ENCODE assay signal across 9 cellular contexts in genomic region chr3:138186803-138187295, GRCh38. TPM values are rescaled to one million over a fixed set of nuclear protein-coding genes. Genes with fewer than 3 reads are reported as not detected.
DNase-seq lines count a peak whose midpoint lies in the region; ATAC-seq and TF ChIP-seq lines count a peak whose summit lies in the region.
"Had no signal": no experiment of that assay in that cellular context is flagged by ENCODE, and none has a peak within 500 bp of the region (broad histone marks: within the 10 kb centered on the region; RNA-seq: fewer than 3 reads in every experiment).

No MANE protein-coding gene starts in this region.

- H3K9me3 Mint-ChIP-seq in Caco-2 (ENCODE audit: unreplicated experiment) (no peaks in the 10 kb centered on the region), osteocyte (ENCODE audit: unreplicated experiment) (no peaks in the 10 kb centered on the region)

- peak overlapping the region; percentile 95 for H3K4me3 Mint-ChIP-seq in Caco-2 (ENCODE audit: unreplicated experiment)
- peak overlapping the region; percentile 97 for H3K4me3 Mint-ChIP-seq in osteocyte (ENCODE audit: unreplicated experiment)

- H3K27me3 ChIP-seq in Caco-2 (replicated peaks; ENCODE audit: control insufficient read depth, insufficient read depth, low read length) (no peaks in the 10 kb centered on the region), Panc1 (ENCODE audit: control insufficient read depth, insufficient read depth, low read length) (no peaks in the 10 kb centered on the region; the same call in 1 of the 2 replicates), thoracic aorta (replicated peaks; ENCODE audit: insufficient read depth) (no peaks in the 10 kb centered on the region)

- CTCF ChIA-PET in Caco-2 (lab: Charles Lee) (no interaction called here), Panc1 (lab: Charles Lee) (no interaction called here)

- H3K27ac ChIP-seq in Panc1 (ENCODE audit: low read length) (peak overlapping the region; percentile 91), thoracic aorta (peak overlapping the region; percentile 94 to 99)

- H3K9me3 ChIP-seq in Caco-2 = no peaks in the 10 kb centered on the region
- no peaks in the 10 kb centered on the region for H3K9me3 ChIP-seq in Panc1 (ENCODE audit: control insufficient read depth, insufficient read depth, low read depth, low read length)
- no peaks in the 10 kb centered on the region for H3K9me3 ChIP-seq in thoracic aorta

- H3K27me3 Mint-ChIP-seq in Caco-2 (ENCODE audit: insufficient read depth, unreplicated experiment) = peaks cover 4% of the 10 kb centered on the region
- H3K27me3 Mint-ChIP-seq in osteocyte (ENCODE audit: unreplicated experiment) = peaks cover 17% of the 10 kb centered on the region

- TF ChIP-seq CTCF in Caco-2 (IDR thresholded peaks at IDR 0.05; ENCODE audit: insufficient read depth in 1 of 2, low read depth in 1 of 2, low read length in 1 of 2, severe bottlenecking in 1 of 2, unreplicated experiment in 1 of 2) (no peak), Panc1 (IDR thresholded peaks at IDR 0.05) (no peak), osteocyte (IDR thresholded peaks at IDR 0.05) (no peak), thoracic aorta (IDR thresholded peaks at IDR 0.05) (no peak)

- H3K36me3 ChIP-seq in Caco-2 (ENCODE audit: control insufficient read depth, insufficient read depth, low read length) = no peaks in the 10 kb centered on the region
- no peaks in the 10 kb centered on the region; the same call in 1 of the 2 replicates for H3K36me3 ChIP-seq in Panc1 (ENCODE audit: control insufficient read depth, insufficient read depth, low read length)
- H3K36me3 ChIP-seq in thoracic aorta = peaks cover 5% of the 10 kb centered on the region

- in situ Hi-C loops in Panc1 (cut with HindIII; ENCODE audit: low pct_unique_long_range_greater_than_20kb, low sequenced_read_pairs) = no loop called here

- H3K36me3 Mint-ChIP-seq in Caco-2 (ENCODE audit: insufficient read depth, unreplicated experiment) = peaks cover 10% of the 10 kb centered on the region
- peaks cover 4% of the 10 kb centered on the region for H3K36me3 Mint-ChIP-seq in osteocyte (ENCODE audit: unreplicated experiment)

- DNase-seq in Caco-2 (peak; percentile 85 to 87), HS-5 (ENCODE audit: low read depth) (peak; percentile 77), Panc1 (ENCODE audit: low read depth, low spot score) (no peak), germinal center (ENCODE audit: low spot score) (peak; percentile 98), osteocyte (ENCODE audit: extremely low spot score, unreplicated experiment) (peak; percentile 95), thoracic aorta (ENCODE audit: low spot score) (peak; percentile 64)
- DNase-seq in activated effector memory CD4-positive, alpha-beta T cell treated with Interleukin-2 at 50 U/mL for 16 hours = peak; percentile 86

- BruUV-seq in Caco-2 (replicated peaks; lab: Mats Ljungman, UMichigan) (no TSS peak), Panc1 (replicated peaks; lab: Mats Ljungman, UMichigan) (no TSS peak)

- ATAC-seq in GM21367 (IDR thresholded peaks at IDR 0.05; ENCODE audit: unreplicated experiment) (peak; percentile 89), Panc1 (peak; percentile 73), thoracic aorta (ENCODE audit: insufficient number of reproducible peaks, low FRiP score, low read depth) (no peak)

- H3K27ac Mint-ChIP-seq in Caco-2 (ENCODE audit: unreplicated experiment) (peak overlapping the region; percentile 98), osteocyte (ENCODE audit: unreplicated experiment) (peak overlapping the region; percentile 100)

- intact Hi-C loops in Caco-2 (cut with micrococcal nuclease; ENCODE audit: unreplicated experiment) = loop anchor here (5.0 to 10.0 kb wide), 2 partner anchors 55 to 408 kb away; partner anchors contain the start of gene CEP70
- intact Hi-C loops in Panc1 (cut with micrococcal nuclease; ENCODE audit: unreplicated experiment) = no loop called here

- H3K4me1 ChIP-seq in Caco-2 (peaks cover 15% of the 10 kb centered on the region; the same call in 1 of the 2 replicates), Panc1 (ENCODE audit: control insufficient read depth, insufficient read depth, low read length) (peaks cover 21% of the 10 kb centered on the region), thoracic aorta (ENCODE audit: control insufficient read depth in 1 of 2, low read depth in 2 of 2) (peaks cover 26 to 39% of the 10 kb centered on the region in 2 donors)

- POLR2A ChIA-PET in Caco-2 (lab: Charles Lee) = interaction anchor here (0.9 to 2.8 kb wide), 2 partner anchors 12 to 248 kb away, joined by 5 to 12 read pairs; partner anchors contain the start of genes DBR1 and ESYT3
- POLR2A ChIA-PET in Panc1 (lab: Charles Lee) = no interaction called here

- peaks cover 15% of the 10 kb centered on the region for H3K4me1 Mint-ChIP-seq in Caco-2 (ENCODE audit: low read depth, unreplicated experiment)
- peaks cover 30% of the 10 kb centered on the region for H3K4me1 Mint-ChIP-seq in osteocyte (ENCODE audit: unreplicated experiment)

- H3K4me3 ChIP-seq in Caco-2 (ENCODE audit: low read depth, low read length) (peak overlapping the region; percentile 65), Panc1 (ENCODE audit: low read depth in 2 of 2, low read length in 2 of 2) (peak overlapping the region; percentile 75 to 92), thoracic aorta (peak overlapping the region; percentile 79)

RNA-seq across cellular contexts. Expression of gene ARMC8, which starts 0.3 kb away (rescaled TPM):
- total RNA-seq in Caco-2 (2022) = 48.4 and 52.6 TPM in 2 replicates
- total RNA-seq in Panc1 (2021; ENCODE audit: unreplicated experiment) = 56.0 TPM
- polyA plus RNA-seq in Panc1 (2012; ENCODE audit: insufficient read length) = 25.9 TPM
- 38.3 and 46.5 TPM in 2 replicates for total RNA-seq in osteocyte
- total RNA-seq in thoracic aorta = 100 to 1,000 TPM in 1 of 2 donors, 10 to 100 TPM in 1; 82.7 to 189 TPM

RNA-seq across cellular contexts. Expression of gene DBR1, which starts 12.1 kb away (rescaled TPM):
- total RNA-seq in Caco-2 (2022) (14.8 and 16.9 TPM in 2 replicates), Panc1 (2021; ENCODE audit: unreplicated experiment) (21.8 TPM), osteocyte (17.1 and 18.3 TPM in 2 replicates), thoracic aorta (10 to 100 TPM in 1 of 2 donors, 1 to 10 TPM in 1; 9.9 to 12.6 TPM)
- polyA plus RNA-seq in Panc1 (2012; ENCODE audit: insufficient read length) = 15.6 TPM

RNA-seq across cellular contexts. Expression of gene A4GNT, which starts 54.7 kb away (rescaled TPM):
- not detected in 2 replicates for total RNA-seq in Caco-2 (2022)
- total RNA-seq in Panc1 (2021; ENCODE audit: unreplicated experiment) = not detected
- polyA plus RNA-seq in Panc1 (2012; ENCODE audit: insufficient read length) = 0.17 TPM
- not detected in 2 replicates for total RNA-seq in osteocyte
- not detected for total RNA-seq in thoracic aorta
- total RNA-seq: glomerular endothelial cell had no signal
